Comparison of ENCODE assay signal across 8 cellular contexts in genomic region chr2:53970095-53970897, GRCh38. TPM values are rescaled to one million over a fixed set of nuclear protein-coding genes. Genes with fewer than 3 reads are reported as not detected.
DNase-seq lines count a peak whose midpoint lies in the region; ATAC-seq and TF ChIP-seq lines count a peak whose summit lies in the region.

No MANE protein-coding gene starts in this region.

- no peaks in the 10 kb centered on the region for H3K36me3 ChIP-seq in neural cell (ENCODE audit: insufficient read depth, low read length)

- peak overlapping the region; percentile 87 for H3K27ac Mint-ChIP-seq in activated T-cell treated with anti-CD3 and anti-CD28 coated beads, Interleukin-2, amount 50 U/mL, for 72 hours

- H3K4me3 ChIP-seq in fibroblast of villous mesenchyme (ENCODE audit: low read depth, low read length) (peak overlapping the region; percentile 97), neural cell (ENCODE audit: low read length) (peak overlapping the region; percentile 98)

- TF ChIP-seq RAD21 in neural cell (conservative IDR thresholded peaks at IDR 0.05): no peak

- H3K4me1 Mint-ChIP-seq in activated T-cell treated with anti-CD3 and anti-CD28 coated beads, Interleukin-2, amount 50 U/mL, for 72 hours (ENCODE audit: low read depth): peaks cover 55% of the 10 kb centered on the region

- peaks cover 8% of the 10 kb centered on the region for H3F3A ChIP-seq in neural cell (ENCODE audit: insufficient read depth, low read length, poor library complexity, severe bottlenecking)

- peak overlapping the region; percentile 92 for H3K9ac ChIP-seq in neural cell (ENCODE audit: low read length)

- H3K27ac ChIP-seq in neural cell (ENCODE audit: low read length): peak overlapping the region; percentile 92

- no peak for TF ChIP-seq EP300 in neural cell (conservative IDR thresholded peaks at IDR 0.05; ENCODE audit: poor library complexity, severe bottlenecking)

- peaks cover 48% of the 10 kb centered on the region for H3K79me2 ChIP-seq in neural cell (replicated peaks; ENCODE audit: insufficient read depth, low read length)

- TF ChIP-seq CTCF in fibroblast of villous mesenchyme (IDR thresholded peaks at IDR 0.05; ENCODE audit: insufficient read depth, low read depth, low read length): no peak
- TF ChIP-seq CTCF in neural cell (IDR thresholded peaks at IDR 0.05; ENCODE audit: poor library complexity, severe bottlenecking): no peak

- H3K4me2 ChIP-seq in neural cell (ENCODE audit: low read length): peak overlapping the region; percentile 75

- no peaks in the 10 kb centered on the region for H3K27me3 Mint-ChIP-seq in activated T-cell treated with anti-CD3 and anti-CD28 coated beads, Interleukin-2, amount 50 U/mL, for 72 hours (ENCODE audit: low read depth)

- H3K4me3 Mint-ChIP-seq in activated T-cell treated with anti-CD3 and anti-CD28 coated beads, Interleukin-2, amount 50 U/mL, for 72 hours: peak overlapping the region; percentile 96 to 100

- H4K20me1 ChIP-seq in neural cell (ENCODE audit: insufficient read depth): no peaks in the 10 kb centered on the region

- TF ChIP-seq POLR2A in GM18505 (IDR thresholded peaks at IDR 0.05; ENCODE audit: borderline replicate concordance, extremely low read depth, insufficient read depth, insufficient read length): no peak

- no peaks in the 10 kb centered on the region for H3K9me3 ChIP-seq in neural cell (ENCODE audit: low read length)

- H3K36me3 Mint-ChIP-seq in activated T-cell treated with anti-CD3 and anti-CD28 coated beads, Interleukin-2, amount 50 U/mL, for 72 hours (ENCODE audit: insufficient read depth in 2 of 2): peaks cover 4 to 15% of the 10 kb centered on the region in 2 donors

- H3K27me3 ChIP-seq in neural cell (ENCODE audit: insufficient read depth, low read depth, low read length): no peaks in the 10 kb centered on the region

- peak; percentile 39 for DNase-seq in AG08395 (ENCODE audit: low spot score)
- peak; percentile 15 for DNase-seq in NCI-H460 (ENCODE audit: extremely low read depth, low read depth)
- DNase-seq in activated T-cell treated with anti-CD3 and anti-CD28 coated beads, Interleukin-2, amount 50 U/mL, for 72 hours: peak; percentile 29 to 40
- peak; percentile 54 for DNase-seq in fibroblast of villous mesenchyme (ENCODE audit: low read depth)
- no peak for DNase-seq in NCI-H187 treated with DMSO at 0.1 percent for 48 hours (lab: John Stamatoyannopoulos, UW)

- no peaks in the 10 kb centered on the region for H3K9me2 ChIP-seq in neural cell (ENCODE audit: insufficient read depth, low read length)

- no peak overlapping the region for H2AFZ ChIP-seq in neural cell (ENCODE audit: low read depth, low read length)

- no peaks in the 10 kb centered on the region for H3K9me3 Mint-ChIP-seq in activated T-cell treated with anti-CD3 and anti-CD28 coated beads, Interleukin-2, amount 50 U/mL, for 72 hours

- ATAC-seq in GM18505 (IDR thresholded peaks at IDR 0.05; ENCODE audit: unreplicated experiment) (peak; percentile 32), HG02943 (IDR thresholded peaks at IDR 0.05; ENCODE audit: low read depth, unreplicated experiment) (peak; percentile 36)
- peak; percentile 33 to 42 for ATAC-seq in activated T-cell treated with anti-CD3 and anti-CD28 coated beads, Interleukin-2, amount 50 U/mL, for 72 hours (replicated peaks in 1 of 2)

TF ChIP-seq in neural cell, 6 proteins besides CTCF, POLR2A, EP300 and RAD21:
- TF ChIP-seq MXI1 (conservative IDR thresholded peaks at IDR 0.05; ENCODE audit: poor library complexity, severe bottlenecking): no peak
- TF ChIP-seq, protein P1, sequence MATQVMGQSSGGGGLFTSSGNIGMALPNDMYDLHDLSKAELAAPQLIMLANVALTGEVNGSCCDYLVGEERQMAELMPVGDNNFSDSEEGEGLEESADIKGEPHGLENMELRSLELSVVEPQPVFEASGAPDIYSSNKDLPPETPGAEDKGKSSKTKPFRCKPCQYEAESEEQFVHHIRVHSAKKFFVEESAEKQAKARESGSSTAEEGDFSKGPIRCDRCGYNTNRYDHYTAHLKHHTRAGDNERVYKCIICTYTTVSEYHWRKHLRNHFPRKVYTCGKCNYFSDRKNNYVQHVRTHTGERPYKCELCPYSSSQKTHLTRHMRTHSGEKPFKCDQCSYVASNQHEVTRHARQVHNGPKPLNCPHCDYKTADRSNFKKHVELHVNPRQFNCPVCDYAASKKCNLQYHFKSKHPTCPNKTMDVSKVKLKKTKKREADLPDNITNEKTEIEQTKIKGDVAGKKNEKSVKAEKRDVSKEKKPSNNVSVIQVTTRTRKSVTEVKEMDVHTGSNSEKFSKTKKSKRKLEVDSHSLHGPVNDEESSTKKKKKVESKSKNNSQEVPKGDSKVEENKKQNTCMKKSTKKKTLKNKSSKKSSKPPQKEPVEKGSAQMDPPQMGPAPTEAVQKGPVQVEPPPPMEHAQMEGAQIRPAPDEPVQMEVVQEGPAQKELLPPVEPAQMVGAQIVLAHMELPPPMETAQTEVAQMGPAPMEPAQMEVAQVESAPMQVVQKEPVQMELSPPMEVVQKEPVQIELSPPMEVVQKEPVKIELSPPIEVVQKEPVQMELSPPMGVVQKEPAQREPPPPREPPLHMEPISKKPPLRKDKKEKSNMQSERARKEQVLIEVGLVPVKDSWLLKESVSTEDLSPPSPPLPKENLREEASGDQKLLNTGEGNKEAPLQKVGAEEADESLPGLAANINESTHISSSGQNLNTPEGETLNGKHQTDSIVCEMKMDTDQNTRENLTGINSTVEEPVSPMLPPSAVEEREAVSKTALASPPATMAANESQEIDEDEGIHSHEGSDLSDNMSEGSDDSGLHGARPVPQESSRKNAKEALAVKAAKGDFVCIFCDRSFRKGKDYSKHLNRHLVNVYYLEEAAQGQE (IDR thresholded peaks at IDR 0.05; ENCODE audit: borderline replicate concordance): no peak
- no peak for TF ChIP-seq TAF1 (IDR thresholded peaks at IDR 0.05; ENCODE audit: low read depth)
- TF ChIP-seq SMC3 (conservative IDR thresholded peaks at IDR 0.05; ENCODE audit: poor library complexity): no peak
- TF ChIP-seq EZH2 (IDR thresholded peaks at IDR 0.05; ENCODE audit: borderline replicate concordance, insufficient read depth, low read length, poor library complexity, severe bottlenecking): no peak
- no peak for TF ChIP-seq POLR2AphosphoS5 (IDR thresholded peaks at IDR 0.05)

RNA-seq across cellular contexts. Expression of gene PSME4, which starts 0.5 kb away (rescaled TPM):
- total RNA-seq in NCI-H460 (2014; rRNA removed; shearing (Covaris generic)): 40.5 and 41.8 TPM in 2 replicates
- polyA plus RNA-seq in NCI-H460 (2014; cell fraction: nucleus; rRNA removed): 47.9 and 51.9 TPM in 2 replicates
- total RNA-seq in activated T-cell treated with anti-CD3 and anti-CD28 coated beads, Interleukin-2, amount 50 U/mL, for 72 hours: 10 to 100 TPM; 36.9 to 39.5 TPM
- total RNA-seq in fibroblast of villous mesenchyme: 79.6 and 81.6 TPM in 2 replicates
- polyA plus RNA-seq in neural cell: 20.4 and 23.4 TPM in 2 replicates
- polyA minus RNA-seq in neural cell: 65.5 and 67.6 TPM in 2 replicates
